ENCODE assay signal across 15 cellular contexts in genomic region chr3:182052360-182052759, GRCh38.
"Had no signal": no experiment of that assay in that cellular context is flagged by ENCODE, and none has a peak within 500 bp of the region (broad histone marks: within the 10 kb centered on the region; RNA-seq: fewer than 3 reads in every experiment).

No MANE protein-coding gene starts in this region.

- H3K4me1 ChIP-seq: left ventricle myocardium inferior, psoas muscle had no signal

- DNase-seq: activated CD4-positive, alpha-beta T cell treated with anti-CD3 and anti-CD28 coated beads, Interleukin-2, amount 50 U/mL, for 4 hours; activated gamma-delta T cell; dermis blood vessel endothelial cell; effector memory CD4-positive, alpha-beta T cell; head of caudate nucleus; kidney glomerular epithelial cell; left ventricle myocardium inferior; psoas muscle; stimulated activated CD4-positive, alpha-beta T cell treated with anti-CD3 and anti-CD28 coated beads, Interleukin-4, amount 100 ng/mL, for 24 hours; stomach had no signal

- H3K27ac ChIP-seq: left ventricle myocardium inferior, psoas muscle, stomach had no signal

- H3K4me3 ChIP-seq: left ventricle myocardium inferior, psoas muscle, smooth muscle cell, stomach had no signal

- H3K27me3 ChIP-seq: stomach had no signal

- H3K36me3 ChIP-seq: left ventricle myocardium inferior, stomach had no signal

- H3K4me1 Mint-ChIP-seq: neural crest cell; stimulated activated effector memory CD8-positive, alpha-beta T cell treated with anti-CD3 and anti-CD28 coated beads, Interleukin-12 subunit alpha, Interleukin-12 subunit beta, amount 100 ng/mL, for 72 hours had no signal

- H3K36me3 Mint-ChIP-seq: activated naive CD8-positive, alpha-beta T cell; stimulated activated effector memory CD8-positive, alpha-beta T cell treated with anti-CD3 and anti-CD28 coated beads, Interleukin-12 subunit alpha, Interleukin-12 subunit beta, amount 100 ng/mL, for 72 hours had no signal

- H3K4me3 Mint-ChIP-seq: activated naive CD8-positive, alpha-beta T cell; neural crest cell; stimulated activated effector memory CD8-positive, alpha-beta T cell treated with anti-CD3 and anti-CD28 coated beads, Interleukin-12 subunit alpha, Interleukin-12 subunit beta, amount 100 ng/mL, for 72 hours had no signal

- ATAC-seq: psoas muscle; sciatic nerve; stimulated activated effector memory CD8-positive, alpha-beta T cell treated with anti-CD3 and anti-CD28 coated beads, Interleukin-12 subunit alpha, Interleukin-12 subunit beta, amount 100 ng/mL, for 72 hours had no signal

- H3K9me3 ChIP-seq: left ventricle myocardium inferior, psoas muscle, stomach had no signal

- H3K27me3 Mint-ChIP-seq: activated naive CD8-positive, alpha-beta T cell had no signal

- H3K27ac Mint-ChIP-seq: activated naive CD8-positive, alpha-beta T cell; stimulated activated effector memory CD8-positive, alpha-beta T cell treated with anti-CD3 and anti-CD28 coated beads, Interleukin-12 subunit alpha, Interleukin-12 subunit beta, amount 100 ng/mL, for 72 hours had no signal
